ENCODE assay signal across 8 cellular contexts in genomic region chr3:196431193-196432136, GRCh38. TPM values are rescaled to one million over a fixed set of nuclear protein-coding genes. Genes with fewer than 3 reads are reported as not detected.
DNase-seq lines count a peak whose midpoint lies in the region; ATAC-seq and TF ChIP-seq lines count a peak whose summit lies in the region.

No MANE protein-coding gene starts in this region.

- H3K9ac ChIP-seq in IMR-90 (ENCODE audit: low read depth, low read length) (peak overlapping the region; percentile 83), mammary epithelial cell (ENCODE audit: insufficient read depth, low read length) (peak overlapping the region; percentile 92)

- in situ Hi-C loops in IMR-90 (cut with MboI; ENCODE audit: low sequenced_read_pairs): no loop called here
- in situ Hi-C loops in mammary epithelial cell (cut with MboI; ENCODE audit: low sequenced_read_pairs in 2 of 2): no loop called here

- H3K9me1 ChIP-seq in IMR-90 (ENCODE audit: insufficient read depth, low read length): peaks cover 7% of the 10 kb centered on the region

- H2AFZ ChIP-seq in IMR-90 (replicated peaks; ENCODE audit: low read length, poor library complexity) (peak overlapping the region; percentile 91), mammary epithelial cell (ENCODE audit: low read depth, low read length) (peak overlapping the region; percentile 100)

- peak overlapping the region; percentile 70 for H3K56ac ChIP-seq in IMR-90 (ENCODE audit: extremely low read depth, insufficient read depth, low read length)

- peak overlapping the region; percentile 86 for H3K4me3 ChIP-seq in IMR-90 (ENCODE audit: insufficient read depth, low read depth, low read length)
- H3K4me3 ChIP-seq in mammary epithelial cell (replicated peaks in 1 of 3; ENCODE audit: insufficient read depth in 1 of 3, low read depth in 2 of 3, low read length in 3 of 3): peak overlapping the region; percentile 86 to 99 (median 91)
- peak overlapping the region; percentile 83 to 99 (median 94) for H3K4me3 ChIP-seq in skin epidermis

- H2BK5ac ChIP-seq in IMR-90 (ENCODE audit: low read depth, low read length, poor library complexity, severe bottlenecking): peak overlapping the region; percentile 62

- intact Hi-C loops in IMR-90 (cut with micrococcal nuclease): loop anchor here (1.0 to 5.0 kb wide), 3 partner anchors 71 to 179 kb away; partner anchors contain the start of gene RNF168
- intact Hi-C loops in mammary epithelial cell (cut with micrococcal nuclease): loop anchor here (1.0 kb wide), 2 partner anchors 8 to 178 kb away; no protein-coding TSS in a partner anchor

- H3K18ac ChIP-seq in IMR-90 (ENCODE audit: low read depth, low read length): no peak overlapping the region; the same call in 1 of the 2 replicates

- peaks cover 58% of the 10 kb centered on the region for H3K79me2 ChIP-seq in mammary epithelial cell (ENCODE audit: insufficient read depth, low read length)

- WGBS in IMR-90 (ENCODE audit: extremely low coverage in 2 of 2, insufficient read length in 1 of 2), 2 experiments: no CpG with 5 or more reads among the region's 49 CpGs
- WGBS in mammary epithelial cell (ENCODE audit: low coverage, missing lambda C conversion rate): under 1% methylated on average over 27 of the region's 49 CpGs

- peak overlapping the region; percentile 70 for H4K91ac ChIP-seq in IMR-90 (ENCODE audit: insufficient read depth, low read depth, low read length)

- H4K5ac ChIP-seq in IMR-90 (ENCODE audit: low read depth, low read length): 0 out of 2 replicates have a peak overlapping the region, but pooled peaks have one; percentile 27

- DNase-seq in ELR (ENCODE audit: low read depth) (peak; percentile 78), IMR-90 (peak; percentile 62), SW 1271 (lab: John Stamatoyannopoulos, UW) (peak; percentile 15 to 61), mammary epithelial cell (peak; percentile 69), immature natural killer cell (peak; percentile 22 to 25 (median 24)), cortex of kidney (lab: John Stamatoyannopoulos, UW) (no peak)

- H3K79me1 ChIP-seq in IMR-90 (ENCODE audit: low read depth in 1 of 2, low read length in 2 of 2): peaks cover 0 to 42% of the 10 kb centered on the region in 2 experiments; a peak in 3 of 4 replicates

- peak overlapping the region; percentile 91 for H2AK9ac ChIP-seq in IMR-90 (replicated peaks; ENCODE audit: low read depth, low read length, poor library complexity)

- POLR2A ChIA-PET in IMR-90 (lab: Charles Lee; ENCODE audit: unreplicated experiment): interaction anchor here (1.0 kb wide), 1 partner anchor 97 kb away, joined by 3 read pairs; no protein-coding TSS in a partner anchor

- H3K4me1 Mint-ChIP-seq in immature natural killer cell: peaks cover 34 to 53% of the 10 kb centered on the region in 2 donors

- TF ChIP-seq CTCF in IMR-90 (conservative IDR thresholded peaks at IDR 0.05; ENCODE audit: low read depth, low read length) (no peak), mammary epithelial cell (conservative IDR thresholded peaks at IDR 0.05 in 1 of 2, IDR thresholded peaks at IDR 0.05 in 1 of 2; ENCODE audit: extremely low read depth in 1 of 2, insufficient read depth in 1 of 2, low read depth in 1 of 2, low read length in 2 of 2) (no peak)

- TF ChIP-seq RAD21 in IMR-90 (IDR thresholded peaks at IDR 0.05; ENCODE audit: low read length): no peak

- H3K4me2 ChIP-seq in IMR-90 (ENCODE audit: low read depth, low read length): peak overlapping the region; percentile 50
- H3K4me2 ChIP-seq in mammary epithelial cell (ENCODE audit: insufficient read depth, low read depth, low read length): peak overlapping the region; percentile 92

- peak overlapping the region; percentile 88 for H3K14ac ChIP-seq in IMR-90 (replicated peaks; ENCODE audit: low read depth, low read length)

- BruUV-seq in IMR-90 (replicated peaks; lab: Mats Ljungman, UMichigan): no TSS peak
- BruUV-seq in mammary epithelial cell (replicated peaks; lab: Mats Ljungman, UMichigan): TSS peak; percentile 50

- H2BK20ac ChIP-seq in IMR-90 (ENCODE audit: low read depth, low read length): no peak overlapping the region

- no peak overlapping the region; the same call in 2 of the 3 replicates for H2BK15ac ChIP-seq in IMR-90 (ENCODE audit: low read depth, low read length)

- dilution Hi-C loops in IMR-90 (cut with HindIII; ENCODE audit: low sequenced_read_pairs, unreplicated experiment): no loop called here
- dilution Hi-C loops in mammary epithelial cell (cut with HindIII; ENCODE audit: low sequenced_read_pairs): no loop called here

- peak overlapping the region; percentile 82 for H3K27ac ChIP-seq in IMR-90 (ENCODE audit: insufficient read depth, low read length)
- H3K27ac ChIP-seq in mammary epithelial cell (ENCODE audit: insufficient read depth, low read depth, low read length): peak overlapping the region; percentile 82
- H3K27ac ChIP-seq in skin epidermis: peak overlapping the region; percentile 50 to 98 (median 93)

- peak overlapping the region; percentile 11 for H2AK5ac ChIP-seq in IMR-90 (ENCODE audit: low read depth, low read length)

- peaks cover 8 to 14% (median 13%) of the 10 kb centered on the region in 3 donors for H3K27me3 Mint-ChIP-seq in immature natural killer cell (ENCODE audit: low read depth in 3 of 3)

- peak overlapping the region; percentile 68 for H3K4ac ChIP-seq in IMR-90 (ENCODE audit: low read depth, low read length)

- no peaks in the 10 kb centered on the region for H3K9me3 Mint-ChIP-seq in immature natural killer cell

- H4K20me1 ChIP-seq in IMR-90 (ENCODE audit: insufficient read depth, low read length) (peaks cover 45% of the 10 kb centered on the region), mammary epithelial cell (ENCODE audit: insufficient read depth, low read length) (no peaks in the 10 kb centered on the region)

- CTCF ChIA-PET in IMR-90 (lab: Yijun Ruan, JAX) (no interaction called here), mammary epithelial cell (lab: Charles Lee; ENCODE audit: low non-redundant PET) (no interaction called here)

- H2BK120ac ChIP-seq in IMR-90 (ENCODE audit: low read depth, low read length): no peak overlapping the region

- H4K8ac ChIP-seq in IMR-90 (ENCODE audit: low read depth in 2 of 2, low read length in 2 of 2): peak overlapping the region; percentile 19 to 70; a peak in 2 of 4 replicates

- H3K27ac Mint-ChIP-seq in immature natural killer cell: peak overlapping the region; percentile 50 to 97 (median 88)

- peak; percentile 25 for ATAC-seq in GM21619 (IDR thresholded peaks at IDR 0.05; ENCODE audit: unreplicated experiment)
- peak; percentile 36 for ATAC-seq in IMR-90 (ENCODE audit: low read depth)

- H3K4me1 ChIP-seq in IMR-90 (ENCODE audit: control insufficient read depth, insufficient read depth, low read length) (peaks cover 3% of the 10 kb centered on the region), mammary epithelial cell (ENCODE audit: insufficient read depth, low read length) (peaks cover 11% of the 10 kb centered on the region)

- H3K36me3 Mint-ChIP-seq in immature natural killer cell: peaks cover 4% of the 10 kb centered on the region in 3 donors

- H3K4me3 Mint-ChIP-seq in immature natural killer cell: peak overlapping the region; percentile 82 to 93 (median 83)

- H3K27me3 ChIP-seq in IMR-90 (ENCODE audit: control insufficient read depth, insufficient read depth, low read length) (no peaks in the 10 kb centered on the region), mammary epithelial cell (ENCODE audit: insufficient read depth, low read length) (no peaks in the 10 kb centered on the region)

- H3K36me3 ChIP-seq in IMR-90 (ENCODE audit: control insufficient read depth, insufficient read depth, low read length) (peaks cover 3% of the 10 kb centered on the region; the same call in 1 of the 2 replicates), mammary epithelial cell (ENCODE audit: insufficient read depth, low read length) (peaks cover 3% of the 10 kb centered on the region)

- H3K9me3 ChIP-seq in IMR-90 (ENCODE audit: control insufficient read depth, insufficient read depth, low read length): no peaks in the 10 kb centered on the region
- no peaks in the 10 kb centered on the region for H3K9me3 ChIP-seq in mammary epithelial cell (replicated peaks; ENCODE audit: insufficient read depth, low read length)

- no peak for TF ChIP-seq POLR2A in IMR-90 (IDR thresholded peaks at IDR 0.05; ENCODE audit: low read depth, low read length)

- H3K23ac ChIP-seq in IMR-90 (ENCODE audit: low read depth, low read length): peak overlapping the region; percentile 96

TF ChIP-seq in IMR-90, 13 proteins besides CTCF, POLR2A, EP300 and RAD21:
- TF ChIP-seq ELK1 (IDR thresholded peaks at IDR 0.05; ENCODE audit: borderline replicate concordance, low read depth, low read length): no peak
- TF ChIP-seq CHD1 (IDR thresholded peaks at IDR 0.05; ENCODE audit: low read depth, low read length): no peak
- no peak for TF ChIP-seq USF2 (IDR thresholded peaks at IDR 0.05; ENCODE audit: low read depth, low read length)
- TF ChIP-seq BHLHE40 (IDR thresholded peaks at IDR 0.05; ENCODE audit: low read depth, low read length): no peak
- TF ChIP-seq FOS (IDR thresholded peaks at IDR 0.05; ENCODE audit: low read depth, low read length): no peak

RNA-seq across cellular contexts. Expression of gene UBXN7, which starts 0.8 kb away (rescaled TPM):
- 16.1 and 18.9 TPM in 2 replicates for total RNA-seq in IMR-90 (2012; rRNA removed)
- polyA plus RNA-seq in IMR-90 (2012; rRNA removed): 8.3 and 8.6 TPM in 2 replicates
- polyA plus RNA-seq in IMR-90 (2012; cell fraction: cytosol; rRNA removed): 1.7 and 1.9 TPM in 2 replicates
- polyA plus RNA-seq in IMR-90 (2012; cell fraction: nucleus; rRNA removed; ENCODE audit: low replicate concordance): 1.3 and 14.0 TPM in 2 replicates
- total RNA-seq in mammary epithelial cell: 10 to 100 TPM; 17.7 to 57.3 TPM
- polyA plus RNA-seq in mammary epithelial cell: 15.5 TPM
- polyA minus RNA-seq in mammary epithelial cell: 40.1 TPM
- 10 to 100 TPM; 13.8 to 36.7 (median 18.5) TPM for polyA plus RNA-seq in immature natural killer cell
